In the genomic region with DNA sequence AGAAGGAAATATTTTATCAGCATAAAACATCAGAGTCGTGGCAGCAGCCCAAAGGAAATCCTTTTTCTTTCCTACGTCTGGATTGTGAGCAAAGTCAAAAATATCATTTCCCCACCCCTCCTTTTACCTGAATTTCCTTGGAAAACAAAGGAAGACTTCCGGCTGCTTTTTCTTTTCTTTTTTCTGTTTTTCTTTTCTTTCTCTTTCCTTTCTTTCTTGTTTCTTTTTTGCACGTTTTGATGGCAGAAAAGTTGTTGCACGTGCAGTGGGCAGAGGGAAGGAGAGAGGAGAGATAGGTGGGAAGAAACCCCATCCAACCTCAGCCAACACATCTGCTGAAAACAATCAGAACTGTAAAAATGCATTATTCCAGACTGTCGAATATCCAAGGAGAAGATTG, we compare ENCODE assay signal across 8 cellular contexts. TPM values are rescaled to one million over a fixed set of nuclear protein-coding genes. Genes with fewer than 3 reads are reported as not detected.
DNase-seq lines count a peak whose midpoint lies in the region; ATAC-seq and TF ChIP-seq lines count a peak whose summit lies in the region.

No MANE protein-coding gene starts in this region.

- H3K56ac ChIP-seq in mesendoderm (ENCODE audit: low read length) = peak overlapping the region; percentile 89

- H3K27me3 ChIP-seq in breast epithelium = no peaks in the 10 kb centered on the region
- no peaks in the 10 kb centered on the region for H3K27me3 ChIP-seq in mesendoderm (ENCODE audit: insufficient read depth, low read length, poor library complexity)
- H3K27me3 ChIP-seq in upper lobe of left lung = no peaks in the 10 kb centered on the region

- peaks cover 3% of the 10 kb centered on the region for H3K79me1 ChIP-seq in mesendoderm (ENCODE audit: low read length)

- no peak overlapping the region for H3K23ac ChIP-seq in mesendoderm (ENCODE audit: low read length)

- peak overlapping the region; percentile 74 for H3K4me3 Mint-ChIP-seq in activated naive CD4-positive, alpha-beta T cell treated with anti-CD3 and anti-CD28 coated beads for 36 hours

- H3K36me3 ChIP-seq in breast epithelium (no peaks in the 10 kb centered on the region), mesendoderm (ENCODE audit: control insufficient read depth, insufficient read depth, low read length) (no peaks in the 10 kb centered on the region), upper lobe of left lung (no peaks in the 10 kb centered on the region)

- H3K18ac ChIP-seq in mesendoderm (ENCODE audit: low read length) = no peak overlapping the region

- CTCF ChIA-PET in activated naive CD4-positive, alpha-beta T cell treated with anti-CD3 and anti-CD28 coated beads for 36 hours (lab: Charles Lee) = interaction anchor here (0.5 kb wide), 1 partner anchor 462 kb away, joined by 6 read pairs; no protein-coding TSS in a partner anchor

- no peak for ATAC-seq in upper lobe of left lung (ENCODE audit: low FRiP score in 2 of 2)
- no peak for ATAC-seq in sciatic nerve
- no peak for ATAC-seq in GM18498 (IDR thresholded peaks at IDR 0.05; ENCODE audit: unreplicated experiment)

- H2BK15ac ChIP-seq in mesendoderm (replicated peaks; ENCODE audit: low read depth) = no peak overlapping the region

- no peak for TF ChIP-seq POLR2A in breast epithelium (IDR thresholded peaks at IDR 0.05)
- no peak for TF ChIP-seq POLR2A in upper lobe of left lung (IDR thresholded peaks at IDR 0.05)

- peaks cover 50% of the 10 kb centered on the region for H3K27me3 Mint-ChIP-seq in activated naive CD4-positive, alpha-beta T cell treated with anti-CD3 and anti-CD28 coated beads for 36 hours (ENCODE audit: low read depth)

- no peak overlapping the region for H4K5ac ChIP-seq in mesendoderm (ENCODE audit: low read length)

- TF ChIP-seq EP300 in upper lobe of left lung (IDR thresholded peaks at IDR 0.05) = no peak

- no peak overlapping the region for H3K27ac Mint-ChIP-seq in activated naive CD4-positive, alpha-beta T cell treated with anti-CD3 and anti-CD28 coated beads for 36 hours

- no peak for DNase-seq in activated naive CD4-positive, alpha-beta T cell treated with anti-CD3 and anti-CD28 coated beads for 36 hours
- no peak for DNase-seq in activated naive CD4-positive, alpha-beta T cell treated with anti-CD3 and anti-CD28 coated beads, Interleukin-2, amount 50 U/mL, for 16 hours
- DNase-seq in breast epithelium (ENCODE audit: low spot score in 2 of 2) = no peak
- no peak for DNase-seq in mesendoderm
- no peak for DNase-seq in upper lobe of left lung
- no peak for DNase-seq in medulla oblongata (ENCODE audit: extremely low spot score)
- DNase-seq in sciatic nerve (ENCODE audit: low spot score) = no peak

- H2AK5ac ChIP-seq in mesendoderm (ENCODE audit: low read length) = no peak overlapping the region

- no peak overlapping the region for H4K8ac ChIP-seq in mesendoderm (ENCODE audit: low read depth, low read length)

- WGBS in mesendoderm (ENCODE audit: extremely low coverage, insufficient coverage, low lambda C conversion rate) = no CpG with 5 or more reads among the region's 6 CpGs
- WGBS in upper lobe of left lung, 2 donors = 2 to 6% methylated on average over 6 of the region's 6 CpGs

- TF ChIP-seq CTCF in breast epithelium (IDR thresholded peaks at IDR 0.05) (no peak), upper lobe of left lung (IDR thresholded peaks at IDR 0.05) (no peak)

- H3K9me3 ChIP-seq in breast epithelium = no peaks in the 10 kb centered on the region
- H3K9me3 ChIP-seq in upper lobe of left lung = no peaks in the 10 kb centered on the region

- H3K4me1 ChIP-seq in breast epithelium = no peaks in the 10 kb centered on the region
- no peaks in the 10 kb centered on the region for H3K4me1 ChIP-seq in mesendoderm (ENCODE audit: control insufficient read depth, low read depth, low read length)
- peaks cover 9 to 17% (median 12%) of the 10 kb centered on the region in 4 donors for H3K4me1 ChIP-seq in upper lobe of left lung

- H3K9ac ChIP-seq in mesendoderm (ENCODE audit: low read length) = peak overlapping the region; percentile 85

- H3K27ac ChIP-seq in breast epithelium (peak overlapping the region; percentile 99), mesendoderm (ENCODE audit: low read depth, low read length) (no peak overlapping the region), upper lobe of left lung (peak overlapping the region; percentile 86 to 97 (median 90))

- peaks cover 2% of the 10 kb centered on the region for H3K79me2 ChIP-seq in mesendoderm (ENCODE audit: control insufficient read depth, insufficient read depth, low read length)

- no peak overlapping the region for H3K4ac ChIP-seq in mesendoderm (ENCODE audit: low read depth, low read length)

- peak overlapping the region; percentile 95 for H3K4me2 ChIP-seq in mesendoderm (ENCODE audit: low read length)

- H3K4me1 Mint-ChIP-seq in activated naive CD4-positive, alpha-beta T cell treated with anti-CD3 and anti-CD28 coated beads for 36 hours (ENCODE audit: low read depth) = peaks cover 14% of the 10 kb centered on the region

- H3K4me3 ChIP-seq in breast epithelium (peak overlapping the region; percentile 84 to 98 (median 87)), mesendoderm (ENCODE audit: low read length) (peak overlapping the region; percentile 67), upper lobe of left lung (peak overlapping the region; percentile 32 to 92 (median 88))

- no peaks in the 10 kb centered on the region for H3K9me3 Mint-ChIP-seq in activated naive CD4-positive, alpha-beta T cell treated with anti-CD3 and anti-CD28 coated beads for 36 hours

- no peak overlapping the region for H2BK120ac ChIP-seq in mesendoderm (ENCODE audit: low read depth, low read length)

- peaks cover 1% of the 10 kb centered on the region for H3K36me3 Mint-ChIP-seq in activated naive CD4-positive, alpha-beta T cell treated with anti-CD3 and anti-CD28 coated beads for 36 hours (ENCODE audit: low read depth)

- intact Hi-C loops in activated naive CD4-positive, alpha-beta T cell treated with anti-CD3 and anti-CD28 coated beads for 36 hours (cut with micrococcal nuclease) = no loop called here
- intact Hi-C loops in breast epithelium (cut with DNase I; ENCODE audit: low total_unique reads) (no loop called here), sciatic nerve (cut with DNase I) (no loop called here)

- H2BK5ac ChIP-seq in mesendoderm (ENCODE audit: low read length) = no peak overlapping the region

RNA-seq across cellular contexts. Expression of gene MYO1E, which starts 0.5 kb away (rescaled TPM):
- total RNA-seq in activated naive CD4-positive, alpha-beta T cell treated with anti-CD3 and anti-CD28 coated beads for 36 hours = 1 to 10 TPM; 1.4 to 2.9 TPM
- 10 to 100 TPM; 51.5 to 76.1 (median 68.6) TPM for total RNA-seq in breast epithelium
- polyA plus RNA-seq in mesendoderm (2013, experiment 1 of 2) = 36.3 TPM
- 38.1 TPM for polyA plus RNA-seq in mesendoderm (2013, experiment 2 of 2)
- total RNA-seq in upper lobe of left lung = 100 to 1,000 TPM in 2 of 6 donors, 10 to 100 TPM in 4; 39.7 to 161 (median 71.9) TPM
- 146 TPM for total RNA-seq in sciatic nerve

Comparison
In these comparisons a context has a peak if more than half of its experiments do, and no peak if none do; other contexts are left out.
1. RNA of gene MYO1E, which starts 0.5 kb away (total RNA-seq): 146 TPM in sciatic nerve (single experiment), 39.7 to 161 TPM in upper lobe of left lung and 51.5 to 76.1 TPM in breast epithelium; 1.4 to 2.9 TPM in activated naive CD4-positive, alpha-beta T cell treated with anti-CD3 and anti-CD28 coated beads for 36 hours; every median in the first group is over 10 times any median in the second.
2. Peak in every context shown above with its lines, with median percentiles within 50 percentile points of each other: H3K4me3 ChIP-seq.